ENCODE assay signal across 26 cellular contexts in the genomic region with DNA sequence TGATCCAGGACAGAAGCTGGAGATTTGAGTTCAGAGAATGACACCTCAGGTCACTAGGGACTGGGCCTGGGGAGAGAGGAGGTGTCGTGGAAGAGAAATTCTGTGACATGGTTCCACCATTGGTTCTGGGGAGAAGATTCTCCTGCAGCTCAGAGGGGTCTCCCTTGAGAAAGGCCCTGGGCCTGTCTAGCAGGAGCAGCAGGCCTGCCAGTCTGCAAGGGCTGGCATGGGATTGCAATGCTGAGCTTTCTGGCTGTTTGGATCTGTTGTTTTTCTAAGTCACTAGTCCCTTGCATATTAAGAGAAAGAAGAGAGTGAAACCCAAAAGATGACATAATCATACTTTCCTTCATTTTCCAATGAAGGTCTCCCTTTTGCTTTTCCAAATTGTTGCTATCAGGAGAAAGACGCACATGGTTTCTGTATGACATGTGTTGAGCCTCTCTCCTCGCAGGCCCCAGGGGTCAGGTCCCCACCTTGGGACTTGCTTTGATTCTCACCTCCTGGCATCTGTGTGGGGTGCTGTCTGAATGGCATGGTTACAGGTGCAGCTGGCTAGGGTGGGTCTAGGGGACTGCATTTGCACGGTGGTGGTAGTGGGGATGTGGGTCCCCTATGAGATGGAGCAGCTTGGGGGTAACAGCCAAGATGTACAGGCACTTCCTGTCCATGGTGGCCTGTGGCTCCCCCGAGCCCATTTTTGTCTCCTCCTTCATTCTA.
"Had no signal": no experiment of that assay in that cellular context is flagged by ENCODE, and none has a peak within 500 bp of the region (broad histone marks: within the 10 kb centered on the region; RNA-seq: fewer than 3 reads in every experiment).

No MANE protein-coding gene starts in this region.

- H3K27me3 Mint-ChIP-seq: activated CD4-positive, alpha-beta memory T cell treated with anti-CD3 and anti-CD28 coated beads for 36 hours; activated CD4-positive, alpha-beta T cell treated with anti-CD3 and anti-CD28 coated beads, Interleukin-2, amount 10 ng/mL, durations not matched to agents 24 days and 14 days had no signal

- ATAC-seq: activated naive CD4-positive, alpha-beta T cell treated with anti-CD3 and anti-CD28 coated beads, Interleukin-2, amount 50 U/mL, for 72 hours; gastroesophageal sphincter; left colon; T-helper 17 cell had no signal

- H3K36me3 Mint-ChIP-seq: activated CD4-positive, alpha-beta memory T cell treated with anti-CD3 and anti-CD28 coated beads for 36 hours; activated naive CD4-positive, alpha-beta T cell treated with anti-CD3 and anti-CD28 coated beads, Interleukin-2, amount 50 U/mL, for 72 hours had no signal

- H3K4me3 Mint-ChIP-seq: activated CD4-positive, alpha-beta memory T cell treated with anti-CD3 and anti-CD28 coated beads for 36 hours; activated CD4-positive, alpha-beta T cell treated with anti-CD3 and anti-CD28 coated beads, Interleukin-2, amount 10 ng/mL, durations not matched to agents 24 days and 14 days; activated T-helper 1 cell treated with anti-CD3 and anti-CD28 coated beads, Interleukin-12 subunit alpha, Interleukin-12 subunit beta, Interleukin-2, Interleukin-4 antibody, amounts not matched to agents 30 ng/mL and 10 ng/mL and 1 ng/mL, durations not matched to agents 14 hours and 24 hours and 36 hours; mesothelial cell of epicardium; naive B cell; neural crest cell; T-helper 17 cell had no signal

- H3K9me3 Mint-ChIP-seq: activated CD4-positive, alpha-beta T cell treated with anti-CD3 and anti-CD28 coated beads, Interleukin-2, amount 10 ng/mL, durations not matched to agents 24 days and 14 days; activated T-helper 1 cell treated with anti-CD3 and anti-CD28 coated beads, Interleukin-12 subunit alpha, Interleukin-12 subunit beta, Interleukin-2, Interleukin-4 antibody, amounts not matched to agents 30 ng/mL and 10 ng/mL and 1 ng/mL, durations not matched to agents 14 hours and 24 hours and 36 hours had no signal

- DNase-seq: activated CD4-positive, alpha-beta memory T cell treated with anti-CD3 and anti-CD28 coated beads for 36 hours; activated CD4-positive, alpha-beta T cell treated with anti-CD3 and anti-CD28 coated beads, Interleukin-2, amount 10 ng/mL, durations not matched to agents 24 days and 14 days; activated CD4-positive, CD25-positive, alpha-beta regulatory T cell treated with anti-CD3 and anti-CD28 coated beads, Interleukin-2, amount 50 U/mL, for 72 hours; activated CD8-positive, alpha-beta memory T cell treated with anti-CD3 and anti-CD28 coated beads, Interleukin-2, amount 50 U/mL, for 4 hours; activated T-cell treated with anti-CD3 and anti-CD28 coated beads, Interleukin-2, amount 50 U/mL, for 1 hour; cerebellar nuclear complex; effector memory CD4-positive, alpha-beta T cell; erythroblast; hippocampal formation; left colon; mammary epithelial cell; naive B cell; occipital lobe; stimulated activated CD4-positive, alpha-beta T cell treated with anti-CD3 and anti-CD28 coated beads, Interleukin-15, amount 100 ng/mL, for 24 hours; stimulated activated CD4-positive, alpha-beta T cell treated with anti-CD3 and anti-CD28 coated beads, Interleukin-2, amount 100 ng/mL, for 24 hours; stimulated activated naive CD4-positive, alpha-beta T cell; SW 1271; T-helper 17 cell; T1000; WERI-Rb-1 had no signal

- H3K4me1 Mint-ChIP-seq: activated CD4-positive, alpha-beta T cell treated with anti-CD3 and anti-CD28 coated beads, Interleukin-2, amount 10 ng/mL, durations not matched to agents 24 days and 14 days; naive B cell; T-helper 17 cell had no signal

- H3K27ac Mint-ChIP-seq: activated CD4-positive, alpha-beta memory T cell treated with anti-CD3 and anti-CD28 coated beads for 36 hours; activated CD4-positive, alpha-beta T cell treated with anti-CD3 and anti-CD28 coated beads, Interleukin-2, amount 10 ng/mL, durations not matched to agents 24 days and 14 days; activated naive CD4-positive, alpha-beta T cell treated with anti-CD3 and anti-CD28 coated beads, Interleukin-2, amount 50 U/mL, for 72 hours; activated T-helper 1 cell treated with anti-CD3 and anti-CD28 coated beads, Interleukin-12 subunit alpha, Interleukin-12 subunit beta, Interleukin-2, Interleukin-4 antibody, amounts not matched to agents 30 ng/mL and 10 ng/mL and 1 ng/mL, durations not matched to agents 14 hours and 24 hours and 36 hours; mesothelial cell of epicardium; T-helper 17 cell had no signal

- FAIRE-seq: keratinocyte had no signal
